In the genomic region with DNA sequence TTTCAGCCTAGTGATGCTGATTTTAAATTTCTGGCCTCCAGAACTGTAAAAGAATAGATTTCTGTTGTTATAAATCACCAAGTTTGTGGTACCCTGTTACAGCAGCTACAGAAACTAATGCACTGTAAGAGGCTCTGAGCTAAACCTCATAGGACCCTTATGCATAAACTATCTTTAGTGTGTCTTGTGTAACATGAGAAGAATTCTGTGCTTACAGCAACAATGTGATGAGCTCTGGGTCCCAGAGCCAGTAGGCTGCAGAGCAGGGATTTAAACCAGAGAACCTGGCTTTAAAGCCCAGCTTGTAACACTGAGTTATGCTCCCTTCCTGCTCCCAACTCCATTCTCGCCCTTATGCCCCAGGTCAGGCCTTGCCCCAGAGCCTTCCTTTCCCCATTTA, we compare ENCODE assay signal across 12 cellular contexts.
"Had no signal": no experiment of that assay in that cellular context is flagged by ENCODE, and none has a peak within 500 bp of the region (broad histone marks: within the 10 kb centered on the region; RNA-seq: fewer than 3 reads in every experiment).

No MANE protein-coding gene starts in this region.

- H3K36me3 ChIP-seq: ascending aorta, pancreas had no signal

- H3K9me3 ChIP-seq: ascending aorta, pancreas had no signal

- H3K27ac ChIP-seq: ascending aorta, epithelial cell of prostate, pancreas had no signal

- H3K4me1 Mint-ChIP-seq: activated T-helper 17 cell treated with anti-CD3 and anti-CD28 coated beads, Interleukin-2, amount 50 U/mL, for 72 hours; stimulated activated effector memory CD8-positive, alpha-beta T cell treated with anti-CD3 and anti-CD28 coated beads, Interleukin-12 subunit alpha, Interleukin-12 subunit beta, amount 100 ng/mL, for 72 hours had no signal

- ATAC-seq: activated T-helper 17 cell treated with anti-CD3 and anti-CD28 coated beads, Interleukin-2, amount 50 U/mL, for 72 hours; left ventricle myocardium superior; pancreas; stimulated activated effector memory CD8-positive, alpha-beta T cell treated with anti-CD3 and anti-CD28 coated beads, Interleukin-12 subunit alpha, Interleukin-12 subunit beta, amount 100 ng/mL, for 72 hours had no signal

- H3K4me3 ChIP-seq: ascending aorta, pancreas had no signal

- H3K4me1 ChIP-seq: ascending aorta, pancreas had no signal

- H3K9me3 Mint-ChIP-seq: activated T-helper 17 cell treated with anti-CD3 and anti-CD28 coated beads, Interleukin-2, amount 50 U/mL, for 72 hours; stimulated activated effector memory CD8-positive, alpha-beta T cell treated with anti-CD3 and anti-CD28 coated beads, Interleukin-12 subunit alpha, Interleukin-12 subunit beta, amount 100 ng/mL, for 72 hours had no signal

- DNase-seq: activated CD4-positive, CD25-positive, alpha-beta regulatory T cell treated with anti-CD3 and anti-CD28 coated beads, Interleukin-2, amount 50 U/mL, for 72 hours; activated naive CD4-positive, alpha-beta T cell treated with Interleukin-2 at 50 U/mL for 16 hours; kidney; left ventricle myocardium superior; mesendoderm; pancreas; T-helper 1 cell; T1000 had no signal

- H3K36me3 Mint-ChIP-seq: stimulated activated effector memory CD8-positive, alpha-beta T cell treated with anti-CD3 and anti-CD28 coated beads, Interleukin-12 subunit alpha, Interleukin-12 subunit beta, amount 100 ng/mL, for 72 hours had no signal

- H3K27ac Mint-ChIP-seq: activated T-helper 17 cell treated with anti-CD3 and anti-CD28 coated beads, Interleukin-2, amount 50 U/mL, for 72 hours; stimulated activated effector memory CD8-positive, alpha-beta T cell treated with anti-CD3 and anti-CD28 coated beads, Interleukin-12 subunit alpha, Interleukin-12 subunit beta, amount 100 ng/mL, for 72 hours had no signal

- H3K4me3 Mint-ChIP-seq: activated T-helper 17 cell treated with anti-CD3 and anti-CD28 coated beads, Interleukin-2, amount 50 U/mL, for 72 hours; stimulated activated effector memory CD8-positive, alpha-beta T cell treated with anti-CD3 and anti-CD28 coated beads, Interleukin-12 subunit alpha, Interleukin-12 subunit beta, amount 100 ng/mL, for 72 hours had no signal

- H3K27me3 ChIP-seq: ascending aorta, pancreas had no signal
